ENCODE assay signal across 1 cellular context in genomic region chr11:113314389-113315301, GRCh38.
TF ChIP-seq lines count a peak whose summit lies in the region.

TTC12 (plus strand) TSS chr11:113314583; CDS start chr11:113316258, 1,675 bp downstream.

TF ChIP-seq in HepG2, 621 proteins besides CTCF, POLR2A, EP300 and RAD21 (continued from another document and continues in another):
- TF ChIP-seq, protein P1, sequence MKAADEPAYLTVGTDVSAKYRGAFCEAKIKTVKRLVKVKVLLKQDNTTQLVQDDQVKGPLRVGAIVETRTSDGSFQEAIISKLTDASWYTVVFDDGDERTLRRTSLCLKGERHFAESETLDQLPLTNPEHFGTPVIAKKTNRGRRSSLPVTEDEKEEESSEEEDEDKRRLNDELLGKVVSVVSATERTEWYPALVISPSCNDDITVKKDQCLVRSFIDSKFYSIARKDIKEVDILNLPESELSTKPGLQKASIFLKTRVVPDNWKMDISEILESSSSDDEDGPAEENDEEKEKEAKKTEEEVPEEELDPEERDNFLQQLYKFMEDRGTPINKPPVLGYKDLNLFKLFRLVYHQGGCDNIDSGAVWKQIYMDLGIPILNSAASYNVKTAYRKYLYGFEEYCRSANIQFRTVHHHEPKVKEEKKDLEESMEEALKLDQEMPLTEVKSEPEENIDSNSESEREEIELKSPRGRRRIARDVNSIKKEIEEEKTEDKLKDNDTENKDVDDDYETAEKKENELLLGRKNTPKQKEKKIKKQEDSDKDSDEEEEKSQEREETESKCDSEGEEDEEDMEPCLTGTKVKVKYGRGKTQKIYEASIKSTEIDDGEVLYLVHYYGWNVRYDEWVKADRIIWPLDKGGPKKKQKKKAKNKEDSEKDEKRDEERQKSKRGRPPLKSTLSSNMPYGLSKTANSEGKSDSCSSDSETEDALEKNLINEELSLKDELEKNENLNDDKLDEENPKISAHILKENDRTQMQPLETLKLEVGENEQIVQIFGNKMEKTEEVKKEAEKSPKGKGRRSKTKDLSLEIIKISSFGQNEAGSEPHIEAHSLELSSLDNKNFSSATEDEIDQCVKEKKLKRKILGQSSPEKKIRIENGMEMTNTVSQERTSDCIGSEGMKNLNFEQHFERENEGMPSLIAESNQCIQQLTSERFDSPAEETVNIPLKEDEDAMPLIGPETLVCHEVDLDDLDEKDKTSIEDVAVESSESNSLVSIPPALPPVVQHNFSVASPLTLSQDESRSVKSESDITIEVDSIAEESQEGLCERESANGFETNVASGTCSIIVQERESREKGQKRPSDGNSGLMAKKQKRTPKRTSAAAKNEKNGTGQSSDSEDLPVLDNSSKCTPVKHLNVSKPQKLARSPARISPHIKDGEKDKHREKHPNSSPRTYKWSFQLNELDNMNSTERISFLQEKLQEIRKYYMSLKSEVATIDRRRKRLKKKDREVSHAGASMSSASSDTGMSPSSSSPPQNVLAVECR (CRISPR knock-in tag; IDR thresholded peaks at IDR 0.05; ENCODE audit: borderline replicate concordance): peak; percentile 97
- no peak for TF ChIP-seq ZUFSP (CRISPR knock-in tag; IDR thresholded peaks at IDR 0.05; ENCODE audit: borderline replicate concordance)
- TF ChIP-seq, protein P2, sequence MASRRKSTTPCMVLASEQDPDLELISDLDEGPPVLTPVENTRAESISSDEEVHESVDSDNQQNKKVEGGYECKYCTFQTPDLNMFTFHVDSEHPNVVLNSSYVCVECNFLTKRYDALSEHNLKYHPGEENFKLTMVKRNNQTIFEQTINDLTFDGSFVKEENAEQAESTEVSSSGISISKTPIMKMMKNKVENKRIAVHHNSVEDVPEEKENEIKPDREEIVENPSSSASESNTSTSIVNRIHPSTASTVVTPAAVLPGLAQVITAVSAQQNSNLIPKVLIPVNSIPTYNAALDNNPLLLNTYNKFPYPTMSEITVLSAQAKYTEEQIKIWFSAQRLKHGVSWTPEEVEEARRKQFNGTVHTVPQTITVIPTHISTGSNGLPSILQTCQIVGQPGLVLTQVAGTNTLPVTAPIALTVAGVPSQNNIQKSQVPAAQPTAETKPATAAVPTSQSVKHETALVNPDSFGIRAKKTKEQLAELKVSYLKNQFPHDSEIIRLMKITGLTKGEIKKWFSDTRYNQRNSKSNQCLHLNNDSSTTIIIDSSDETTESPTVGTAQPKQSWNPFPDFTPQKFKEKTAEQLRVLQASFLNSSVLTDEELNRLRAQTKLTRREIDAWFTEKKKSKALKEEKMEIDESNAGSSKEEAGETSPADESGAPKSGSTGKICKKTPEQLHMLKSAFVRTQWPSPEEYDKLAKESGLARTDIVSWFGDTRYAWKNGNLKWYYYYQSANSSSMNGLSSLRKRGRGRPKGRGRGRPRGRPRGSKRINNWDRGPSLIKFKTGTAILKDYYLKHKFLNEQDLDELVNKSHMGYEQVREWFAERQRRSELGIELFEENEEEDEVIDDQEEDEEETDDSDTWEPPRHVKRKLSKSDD (CRISPR knock-in tag; IDR thresholded peaks at IDR 0.05; ENCODE audit: low read depth): peak; percentile 59; the same call in 1 of the 2 replicates
- TF ChIP-seq CSRNP1 (CRISPR knock-in tag; IDR thresholded peaks at IDR 0.05): 0 out of 2 replicates have a peak, but pooled peaks have one; percentile 30
- no peak for TF ChIP-seq CENPX (CRISPR knock-in tag; IDR thresholded peaks at IDR 0.05)
- TF ChIP-seq NCOA1 (CRISPR knock-in tag; IDR thresholded peaks at IDR 0.05): no peak
- TF ChIP-seq MIXL1 (CRISPR knock-in tag; IDR thresholded peaks at IDR 0.05): no peak
- no peak for TF ChIP-seq HMGA1 (CRISPR knock-in tag; conservative IDR thresholded peaks at IDR 0.05)
- 0 out of 2 replicates have a peak, but pooled peaks have one; percentile 65 for TF ChIP-seq AHR (CRISPR knock-in tag; IDR thresholded peaks at IDR 0.05)
- no peak for TF ChIP-seq MZF1 (CRISPR knock-in tag; IDR thresholded peaks at IDR 0.05; ENCODE audit: borderline replicate concordance)
- TF ChIP-seq ZNF281 (CRISPR knock-in tag; IDR thresholded peaks at IDR 0.05; ENCODE audit: borderline replicate concordance): peak; percentile 23; the same call in 1 of the 2 replicates
- TF ChIP-seq DMAP1 (CRISPR knock-in tag; IDR thresholded peaks at IDR 0.05): peak; percentile 67
- peak; percentile 74; the same call in 1 of the 2 replicates for TF ChIP-seq ZNF839 (CRISPR knock-in tag; IDR thresholded peaks at IDR 0.05; ENCODE audit: borderline replicate concordance)
- peak; percentile 73; the same call in 1 of the 2 replicates for TF ChIP-seq ZNF768 (CRISPR knock-in tag; IDR thresholded peaks at IDR 0.05)
- no peak for TF ChIP-seq SRF (IDR thresholded peaks at IDR 0.05; ENCODE audit: low read depth, low read length)
- no peak for TF ChIP-seq MLLT10 (CRISPR knock-in tag; IDR thresholded peaks at IDR 0.05)
- no peak for TF ChIP-seq ZBTB40 (IDR thresholded peaks at IDR 0.05)
- peak; percentile 69 for TF ChIP-seq ZBTB40 (CRISPR knock-in tag; IDR thresholded peaks at IDR 0.05)
- TF ChIP-seq TAF1 (CRISPR knock-in tag; IDR thresholded peaks at IDR 0.05): peak; percentile 89
- TF ChIP-seq, protein P3, sequence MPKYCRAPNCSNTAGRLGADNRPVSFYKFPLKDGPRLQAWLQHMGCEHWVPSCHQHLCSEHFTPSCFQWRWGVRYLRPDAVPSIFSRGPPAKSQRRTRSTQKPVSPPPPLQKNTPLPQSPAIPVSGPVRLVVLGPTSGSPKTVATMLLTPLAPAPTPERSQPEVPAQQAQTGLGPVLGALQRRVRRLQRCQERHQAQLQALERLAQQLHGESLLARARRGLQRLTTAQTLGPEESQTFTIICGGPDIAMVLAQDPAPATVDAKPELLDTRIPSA (CRISPR knock-in tag; IDR thresholded peaks at IDR 0.05; ENCODE audit: borderline replicate concordance): peak; percentile 62; the same call in 1 of the 2 replicates
- 0 out of 2 replicates have a peak, but pooled peaks have one; percentile 21 for TF ChIP-seq ZNF136 (CRISPR knock-in tag; IDR thresholded peaks at IDR 0.05; ENCODE audit: low read depth)
- TF ChIP-seq, protein P4, sequence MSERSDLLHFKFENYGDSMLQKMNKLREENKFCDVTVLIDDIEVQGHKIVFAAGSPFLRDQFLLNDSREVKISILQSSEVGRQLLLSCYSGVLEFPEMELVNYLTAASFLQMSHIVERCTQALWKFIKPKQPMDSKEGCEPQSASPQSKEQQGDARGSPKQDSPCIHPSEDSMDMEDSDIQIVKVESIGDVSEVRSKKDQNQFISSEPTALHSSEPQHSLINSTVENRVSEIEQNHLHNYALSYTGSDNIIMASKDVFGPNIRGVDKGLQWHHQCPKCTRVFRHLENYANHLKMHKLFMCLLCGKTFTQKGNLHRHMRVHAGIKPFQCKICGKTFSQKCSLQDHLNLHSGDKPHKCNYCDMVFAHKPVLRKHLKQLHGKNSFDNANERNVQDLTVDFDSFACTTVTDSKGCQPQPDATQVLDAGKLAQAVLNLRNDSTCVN (CRISPR knock-in tag; IDR thresholded peaks at IDR 0.05; ENCODE audit: borderline replicate concordance): peak; percentile 18; the same call in 1 of the 2 replicates
- TF ChIP-seq ZNF264 (CRISPR knock-in tag; IDR thresholded peaks at IDR 0.05): no peak
